22 cellular contexts compared by ENCODE assay signal in the genomic region with DNA sequence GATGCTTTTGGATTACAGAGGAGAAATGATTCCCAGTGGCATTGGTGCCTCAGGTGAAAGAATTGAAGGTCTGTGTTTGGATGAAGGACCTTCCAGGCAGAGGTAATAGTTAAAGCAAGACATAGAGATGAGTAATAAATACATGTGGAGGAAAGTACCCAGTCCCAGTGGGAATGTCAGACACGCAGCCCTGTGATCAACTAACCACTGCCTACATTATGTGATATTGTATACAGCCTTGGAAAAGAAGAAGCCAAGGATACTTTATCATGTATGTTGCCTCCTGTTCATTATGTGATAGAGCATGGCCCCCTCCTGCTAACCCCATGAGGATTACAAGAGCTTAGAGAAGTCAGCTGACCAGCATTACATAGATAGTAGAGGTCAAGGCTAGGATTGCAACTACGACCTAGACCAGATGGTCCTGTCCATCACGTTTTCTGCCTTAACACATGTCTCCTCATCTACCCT.
A peak's percentile ranks its signal among the peaks of the same experiment; 100 is the strongest.
DNase-seq lines count a peak whose midpoint lies in the region; FAIRE-seq and TF ChIP-seq lines count a peak whose summit lies in the region.
"Had no signal": no experiment of that assay in that cellular context is flagged by ENCODE, and none has a peak within 500 bp of the region (broad histone marks: within the 10 kb centered on the region; RNA-seq: fewer than 3 reads in every experiment).

No MANE protein-coding gene starts in this region.

- H3K9me3 Mint-ChIP-seq in astrocyte (ENCODE audit: unreplicated experiment) = peaks cover 6% of the 10 kb centered on the region
- H3K9me3 Mint-ChIP-seq: activated T-helper 2 cell treated with anti-CD3 and anti-CD28 coated beads, Interferon-gamma antibody, Interleukin-2, Interleukin-4, amounts not matched to agents 10 μg/mL and 5 μg/mL and 100 μg/mL, durations not matched to agents 14 hours and 24 hours and 36 hours had no signal

- peaks cover 5% of the 10 kb centered on the region for H3K36me3 Mint-ChIP-seq in astrocyte (ENCODE audit: low read depth, unreplicated experiment)
- H3K36me3 Mint-ChIP-seq: CD8-positive, alpha-beta T cell; IgD-negative memory B cell had no signal

- DNase-seq in AG04449 (ENCODE audit: low read depth, low spot score) = peak; percentile 64
- peak; percentile 68 for DNase-seq in NCI-H82 treated with DMSO at 0.1 percent for 48 hours (lab: John Stamatoyannopoulos, UW; ENCODE audit: unreplicated experiment)
- DNase-seq in astrocyte (ENCODE audit: low read depth) = no peak
- DNase-seq in iris pigment epithelial cell (ENCODE audit: low read depth) = peak; percentile 41
- no peak for DNase-seq in NCI-H187 treated with DMSO at 0.1 percent for 48 hours (lab: John Stamatoyannopoulos, UW)
- no peak for DNase-seq in activated naive CD4-positive, alpha-beta T cell treated with Interleukin-2 at 50 U/mL for 16 hours
- no peak for DNase-seq in tibial artery
- DNase-seq in GM12892 (ENCODE audit: insufficient read length) = no peak
- DNase-seq: activated CD8-positive, alpha-beta memory T cell treated with anti-CD3 and anti-CD28 coated beads for 24 hours; caudate nucleus; CD8-positive, alpha-beta T cell; DMS79; effector memory CD4-positive, alpha-beta T cell; foreskin melanocyte; MV-4-11; NCI-H2029; NCI-H446; retina; stimulated activated naive CD4-positive, alpha-beta T cell had no signal

- peak overlapping the region; percentile 78 for H3K9ac ChIP-seq in astrocyte (ENCODE audit: low read length)

- H2AFZ ChIP-seq in astrocyte (ENCODE audit: low read depth, low read length) = no peak overlapping the region

- no peaks in the 10 kb centered on the region for H3K79me2 ChIP-seq in astrocyte (ENCODE audit: insufficient read depth, low read length)

- H3K27me3 Mint-ChIP-seq in astrocyte (ENCODE audit: low read depth, unreplicated experiment) = no peaks in the 10 kb centered on the region

- H3K4me1 ChIP-seq in astrocyte (ENCODE audit: insufficient read depth, low read length) (peaks cover 24% of the 10 kb centered on the region), tibial artery (no peaks in the 10 kb centered on the region)

- H3K27me3 ChIP-seq in astrocyte (ENCODE audit: insufficient read depth, low read length) = no peaks in the 10 kb centered on the region
- H3K27me3 ChIP-seq in tibial artery = no peaks in the 10 kb centered on the region
- H3K27me3 ChIP-seq: neutrophil had no signal

- peak overlapping the region; percentile 88 for H3K27ac Mint-ChIP-seq in astrocyte (ENCODE audit: unreplicated experiment)
- H3K27ac Mint-ChIP-seq: activated T-helper 2 cell treated with anti-CD3 and anti-CD28 coated beads, Interferon-gamma antibody, Interleukin-2, Interleukin-4, amounts not matched to agents 10 μg/mL and 5 μg/mL and 100 μg/mL, durations not matched to agents 14 hours and 24 hours and 36 hours; CD8-positive, alpha-beta T cell; IgD-negative memory B cell had no signal

- intact Hi-C loops in tibial artery (cut with DNase I; ENCODE audit: low total_unique reads) = loop anchor here (10.0 kb wide), 1 partner anchor 330 kb away; no protein-coding TSS in a partner anchor

- H3K27ac ChIP-seq in astrocyte (ENCODE audit: low read depth, low read length) = peak overlapping the region; percentile 96
- no peak overlapping the region for H3K27ac ChIP-seq in tibial artery
- H3K27ac ChIP-seq: neutrophil had no signal

- H3K9me3 ChIP-seq in astrocyte (ENCODE audit: insufficient read depth, low read depth, low read length) (no peaks in the 10 kb centered on the region), tibial artery (no peaks in the 10 kb centered on the region)
- H3K9me3 ChIP-seq: neutrophil had no signal

- peak overlapping the region; percentile 74 for H3K4me2 ChIP-seq in astrocyte (ENCODE audit: low read length)

- TF ChIP-seq POLR2A in GM12892 (IDR thresholded peaks at IDR 0.05; ENCODE audit: low read depth, low read length) = no peak

- FAIRE-seq in astrocyte (lab: Jason Lieb, UNC) (no peak), GM12892 (lab: Jason Lieb, UNC) (no peak)

- POLR2A ChIA-PET in AG04449 (lab: Yijun Ruan, JAX) = interaction anchor here (0.7 to 2.0 kb wide), 6 partner anchors 10 to 58 kb away, joined by 3 to 8 read pairs (median 6); no protein-coding TSS in a partner anchor

- H4K20me1 ChIP-seq in astrocyte (ENCODE audit: insufficient read depth, low read length) = no peaks in the 10 kb centered on the region

- no peak overlapping the region for H3K4me3 Mint-ChIP-seq in astrocyte (ENCODE audit: unreplicated experiment)
- H3K4me3 Mint-ChIP-seq: CD8-positive, alpha-beta T cell; IgD-negative memory B cell had no signal

- TF ChIP-seq CTCF in AG04449 (IDR thresholded peaks at IDR 0.05; ENCODE audit: insufficient read depth, low read length, missing control alignments) = no peak
- TF ChIP-seq CTCF in astrocyte (IDR thresholded peaks at IDR 0.05; ENCODE audit: insufficient read depth, low read depth, low read length) = no peak
- TF ChIP-seq CTCF in tibial artery (IDR thresholded peaks at IDR 0.05) = no peak

- CTCF ChIA-PET in AG04449 (lab: Yijun Ruan, JAX) = interaction anchor here (0.7 to 2.1 kb wide), 4 partner anchors 9 to 501 kb away, joined by 3 to 8 read pairs (median 4); no protein-coding TSS in a partner anchor

- no peak overlapping the region for H3K4me3 ChIP-seq in AG04449 (ENCODE audit: low read depth, low read length)
- H3K4me3 ChIP-seq in astrocyte (ENCODE audit: insufficient read depth, low read depth, low read length) = no peak overlapping the region
- H3K4me3 ChIP-seq in tibial artery = no peak overlapping the region

- H3K36me3 ChIP-seq in astrocyte (ENCODE audit: insufficient read depth, low read length) = no peaks in the 10 kb centered on the region
- H3K36me3 ChIP-seq in tibial artery = no peaks in the 10 kb centered on the region
- H3K36me3 ChIP-seq: neutrophil had no signal

- H3K4me1 Mint-ChIP-seq in astrocyte (ENCODE audit: low read depth, unreplicated experiment) = peaks cover 26% of the 10 kb centered on the region
- H3K4me1 Mint-ChIP-seq: IgD-negative memory B cell had no signal

Comparison
In these comparisons a context has a peak if more than half of its experiments do, and no peak if none do; other contexts are left out.
1. DNase-seq: peak in AG04449 (single experiment), NCI-H82 treated with DMSO at 0.1 percent for 48 hours (single experiment) and iris pigment epithelial cell (single experiment); none in astrocyte (single experiment), NCI-H187 treated with DMSO at 0.1 percent for 48 hours (single experiment), activated naive CD4-positive, alpha-beta T cell treated with Interleukin-2 at 50 U/mL for 16 hours (single experiment), tibial artery (0 of 2) and GM12892 (single experiment).